Comparison of ENCODE assay signal across 8 cellular contexts in the genomic region with DNA sequence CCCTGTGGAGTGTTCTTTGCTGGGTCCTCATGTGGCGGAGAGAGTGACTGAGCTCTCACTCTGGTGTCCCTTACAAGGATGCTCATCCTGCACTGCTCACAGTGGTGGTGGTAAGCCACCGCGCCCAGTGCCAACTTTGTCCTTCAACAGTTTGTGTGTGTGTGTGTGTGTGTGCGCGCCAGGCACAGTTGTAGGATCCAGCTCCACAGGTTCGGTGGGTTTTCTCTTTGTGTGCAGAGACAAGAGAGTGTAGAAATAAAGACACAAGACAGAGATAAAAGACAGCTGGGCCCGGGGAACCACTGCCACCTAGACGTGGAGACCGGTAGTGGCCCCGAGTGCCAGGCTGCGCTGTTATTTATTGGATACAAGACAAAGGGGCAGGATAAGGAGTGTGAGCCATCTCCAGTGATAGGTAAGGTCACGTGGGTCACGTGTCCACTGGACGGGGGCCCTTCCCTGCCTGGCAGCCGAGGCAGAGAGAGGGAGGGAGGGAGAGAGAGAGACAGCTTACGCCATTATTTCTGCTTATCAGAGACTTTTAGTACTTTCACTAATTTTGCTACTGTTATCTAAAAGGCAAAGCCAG. TPM values are rescaled to one million over a fixed set of nuclear protein-coding genes. Genes with fewer than 3 reads are reported as not detected.
DNase-seq lines count a peak whose midpoint lies in the region; TF ChIP-seq lines count a peak whose summit lies in the region.
"Not testable (repeated sequence)": the region's sequence is repeated elsewhere in the genome, so short reads cannot be mapped to it uniquely, and the experiment has no call there.

No MANE protein-coding gene starts in this region.

- TF ChIP-seq CTCF in WERI-Rb-1 (IDR thresholded peaks at IDR 0.05; ENCODE audit: low read depth, low read length) (peak; percentile 58; the same call in 1 of the 2 replicates), glutamatergic neuron (IDR thresholded peaks at IDR 0.05; ENCODE audit: partially characterized antibody, unreplicated experiment) (peak; percentile 50), nephron (IDR thresholded peaks at IDR 0.05; ENCODE audit: unreplicated experiment in 3 of 3) (peak; percentile 59 to 73 (median 67))

- H3K9ac ChIP-seq in HUES64 (ENCODE audit: low read depth, low read length): not testable (repeated sequence)

- not testable (repeated sequence) for H3K27me3 Mint-ChIP-seq in glutamatergic neuron (ENCODE audit: unreplicated experiment); nephron (ENCODE audit: low read depth)

- not testable (repeated sequence) for H3K27me3 ChIP-seq in HUES64 (ENCODE audit: insufficient read depth, low read length); WERI-Rb-1 (ENCODE audit: insufficient read depth, low read depth, severe bottlenecking)

- not testable (repeated sequence) for H3K36me3 ChIP-seq in HUES64 (ENCODE audit: insufficient read depth, low read length); WERI-Rb-1

- H3K27ac ChIP-seq in HUES64 (ENCODE audit: low read depth, low read length): not testable (repeated sequence)
- peak overlapping the region; percentile 68 for H3K27ac ChIP-seq in WERI-Rb-1

- WGBS in HUES64: 40% methylated on average over 14 of the region's 16 CpGs

- H3K4me1 Mint-ChIP-seq in glutamatergic neuron (ENCODE audit: low read depth, unreplicated experiment): not testable (repeated sequence)
- peaks cover 13% of the 10 kb centered on the region for H3K4me1 Mint-ChIP-seq in nephron

- peak overlapping the region; percentile 94 for H3K27ac Mint-ChIP-seq in glutamatergic neuron (ENCODE audit: unreplicated experiment)
- peak overlapping the region; percentile 92 to 99 (median 98) for H3K27ac Mint-ChIP-seq in nephron

- not testable (repeated sequence) for H3K9me3 Mint-ChIP-seq in glutamatergic neuron (ENCODE audit: unreplicated experiment); nephron

- H3K4me3 ChIP-seq in HUES64 (ENCODE audit: low read length) (0 out of 2 replicates have a peak overlapping the region, but pooled peaks have one; percentile 33), WERI-Rb-1 (ENCODE audit: low read depth, low read length) (peak overlapping the region; percentile 26)

- H3K9me3 ChIP-seq in HUES64 (ENCODE audit: insufficient read depth, low read depth, low read length); WERI-Rb-1 (ENCODE audit: severe bottlenecking): not testable (repeated sequence)

- DNase-seq in CMK (ENCODE audit: low read depth): peak; percentile 67
- peak; percentile 27 to 75 for DNase-seq in NCI-H524 (lab: John Stamatoyannopoulos, UW)
- DNase-seq in WERI-Rb-1: peak; percentile 89
- peak; percentile 54 for DNase-seq in amniotic epithelial cell (ENCODE audit: low read depth)
- peak; percentile 72 for DNase-seq in glutamatergic neuron
- peak; percentile 34 to 45 for DNase-seq in stimulated activated CD8-positive, alpha-beta memory T cell treated with anti-CD3 and anti-CD28 coated beads, Interleukin-2, amount 100 ng/mL, for 1 hour (ENCODE audit: low read depth in 2 of 2)

- H3K4me3 Mint-ChIP-seq in glutamatergic neuron (ENCODE audit: unreplicated experiment): peak overlapping the region; percentile 73
- H3K4me3 Mint-ChIP-seq in nephron: peak overlapping the region; percentile 77 to 79 (median 78)

- not testable (repeated sequence) for H3K36me3 Mint-ChIP-seq in glutamatergic neuron (ENCODE audit: unreplicated experiment); nephron (ENCODE audit: low read depth)

- H3K4me1 ChIP-seq in HUES64 (ENCODE audit: insufficient read depth, low read length): not testable (repeated sequence)

RNA-seq across cellular contexts. Expression of a gene that starts 7.1 kb away (rescaled TPM):
- polyA plus RNA-seq in HUES64 (2013, experiment 1 of 2): 35.9 TPM
- polyA plus RNA-seq in HUES64 (2013, experiment 2 of 2): 29.4 TPM
- 32.1 TPM for total RNA-seq in glutamatergic neuron (ENCODE audit: unreplicated experiment)

RNA-seq across cellular contexts. Expression of a gene that starts 33.3 kb away (rescaled TPM):
- polyA plus RNA-seq in HUES64 (2013, experiment 1 of 2): 39.4 TPM
- 31.8 TPM for polyA plus RNA-seq in HUES64 (2013, experiment 2 of 2)
- 34.9 TPM for total RNA-seq in glutamatergic neuron (ENCODE audit: unreplicated experiment)

RNA-seq across cellular contexts. Expression of a gene that starts 35.6 kb away (rescaled TPM):
- 4.4 TPM for polyA plus RNA-seq in HUES64 (2013, experiment 1 of 2)
- polyA plus RNA-seq in HUES64 (2013, experiment 2 of 2): 7.0 TPM
- 24.4 TPM for total RNA-seq in glutamatergic neuron (ENCODE audit: unreplicated experiment)

RNA-seq across cellular contexts. Expression of a gene that starts 55.4 kb away (rescaled TPM):
- polyA plus RNA-seq in HUES64 (2013, experiment 1 of 2): 0.35 TPM
- polyA plus RNA-seq in HUES64 (2013, experiment 2 of 2): 0.63 TPM
- total RNA-seq in glutamatergic neuron (ENCODE audit: unreplicated experiment): 10.2 TPM
